ENCODE assay signal across 1 cellular context in the genomic region with DNA sequence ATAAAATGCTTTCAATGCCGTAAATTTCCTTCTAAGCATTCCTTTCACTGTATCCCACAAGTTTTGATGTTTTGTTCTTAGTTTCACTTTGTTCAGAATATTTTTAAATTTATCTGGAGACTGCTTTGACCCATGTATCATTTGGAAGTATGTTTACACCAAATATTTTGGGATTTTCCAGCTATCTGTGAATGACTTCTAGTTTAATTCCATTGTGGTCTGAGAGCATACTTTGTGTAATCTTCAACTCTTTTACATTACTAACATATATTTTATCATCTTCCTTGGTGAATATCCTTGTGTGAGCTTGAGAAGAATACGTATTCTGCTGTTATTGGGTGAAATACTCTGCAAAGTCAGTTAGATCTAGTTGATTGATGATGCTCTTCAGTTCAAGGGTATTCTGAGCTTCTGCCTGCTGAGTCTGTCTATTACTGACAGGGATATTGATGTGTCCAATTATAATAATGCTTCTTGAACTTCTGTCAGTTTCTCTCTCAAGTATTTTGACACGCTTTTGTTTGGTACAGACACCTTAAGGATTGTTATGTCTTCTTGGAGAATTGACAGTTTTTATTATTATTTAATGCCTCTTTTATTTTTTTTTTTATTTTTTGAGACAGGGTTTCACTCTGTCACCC.
TF ChIP-seq lines count a peak whose summit lies in the region.

No MANE protein-coding gene starts in this region.

TF ChIP-seq in IMR-90, 13 proteins besides CTCF, POLR2A, EP300 and RAD21:
- TF ChIP-seq CEBPB (IDR thresholded peaks at IDR 0.05; ENCODE audit: low read depth, low read length) (no peak), BHLHE40 (IDR thresholded peaks at IDR 0.05; ENCODE audit: low read depth, low read length) (no peak), RCOR1 (IDR thresholded peaks at IDR 0.05; ENCODE audit: insufficient replicate concordance, low read length) (no peak), MAZ (IDR thresholded peaks at IDR 0.05; ENCODE audit: borderline replicate concordance, low read depth, low read length) (no peak), SMC3 (IDR thresholded peaks at IDR 0.05; ENCODE audit: low read depth, low read length) (no peak), MXI1 (IDR thresholded peaks at IDR 0.05; ENCODE audit: borderline replicate concordance, low read depth, low read length) (no peak), MAFK (IDR thresholded peaks at IDR 0.05; ENCODE audit: low read depth, low read length) (no peak), CHD1 (IDR thresholded peaks at IDR 0.05; ENCODE audit: low read depth, low read length) (no peak), FOS (IDR thresholded peaks at IDR 0.05; ENCODE audit: low read depth, low read length) (no peak), NFE2L2 (IDR thresholded peaks at IDR 0.05; ENCODE audit: low read depth, low read length) (no peak), RFX5 (IDR thresholded peaks at IDR 0.05; ENCODE audit: low read depth, low read length) (no peak)
- TF ChIP-seq, protein P1, sequence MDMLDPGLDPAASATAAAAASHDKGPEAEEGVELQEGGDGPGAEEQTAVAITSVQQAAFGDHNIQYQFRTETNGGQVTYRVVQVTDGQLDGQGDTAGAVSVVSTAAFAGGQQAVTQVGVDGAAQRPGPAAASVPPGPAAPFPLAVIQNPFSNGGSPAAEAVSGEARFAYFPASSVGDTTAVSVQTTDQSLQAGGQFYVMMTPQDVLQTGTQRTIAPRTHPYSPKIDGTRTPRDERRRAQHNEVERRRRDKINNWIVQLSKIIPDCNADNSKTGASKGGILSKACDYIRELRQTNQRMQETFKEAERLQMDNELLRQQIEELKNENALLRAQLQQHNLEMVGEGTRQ (IDR thresholded peaks at IDR 0.05; ENCODE audit: low read depth, low read length): no peak
- TF ChIP-seq, protein P2, sequence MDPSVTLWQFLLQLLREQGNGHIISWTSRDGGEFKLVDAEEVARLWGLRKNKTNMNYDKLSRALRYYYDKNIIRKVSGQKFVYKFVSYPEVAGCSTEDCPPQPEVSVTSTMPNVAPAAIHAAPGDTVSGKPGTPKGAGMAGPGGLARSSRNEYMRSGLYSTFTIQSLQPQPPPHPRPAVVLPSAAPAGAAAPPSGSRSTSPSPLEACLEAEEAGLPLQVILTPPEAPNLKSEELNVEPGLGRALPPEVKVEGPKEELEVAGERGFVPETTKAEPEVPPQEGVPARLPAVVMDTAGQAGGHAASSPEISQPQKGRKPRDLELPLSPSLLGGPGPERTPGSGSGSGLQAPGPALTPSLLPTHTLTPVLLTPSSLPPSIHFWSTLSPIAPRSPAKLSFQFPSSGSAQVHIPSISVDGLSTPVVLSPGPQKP (IDR thresholded peaks at IDR 0.05; ENCODE audit: borderline replicate concordance, low read depth, low read length): no peak
